In genomic region chr11:47564933-47565339, GRCh38 we compare ENCODE assay signal across 8 cellular contexts. TPM values are rescaled to one million over a fixed set of nuclear protein-coding genes. Genes with fewer than 3 reads are reported as not detected.
DNase-seq lines count a peak whose midpoint lies in the region; ATAC-seq and TF ChIP-seq lines count a peak whose summit lies in the region.

No MANE protein-coding gene starts in this region.

- ATAC-seq in CD4-positive, CD25-positive, alpha-beta regulatory T cell (ENCODE audit: low read depth in 2 of 2) = no peak
- peak; percentile 28 for ATAC-seq in HG03097 (IDR thresholded peaks at IDR 0.05; ENCODE audit: low FRiP score, unreplicated experiment)

- no peaks in the 10 kb centered on the region for H3K9me3 Mint-ChIP-seq in CD4-positive, CD25-positive, alpha-beta regulatory T cell

- no peaks in the 10 kb centered on the region for H3K27me3 Mint-ChIP-seq in CD4-positive, CD25-positive, alpha-beta regulatory T cell

- H3K27ac ChIP-seq in CD4-positive, CD25-positive, alpha-beta regulatory T cell (ENCODE audit: insufficient read depth, low read length, poor library complexity, severe bottlenecking) = peak overlapping the region; percentile 63
- H3K27ac ChIP-seq in adrenal gland (peak overlapping the region in 3 of 5 donors; percentile 76 to 88 (median 83)), layer of hippocampus (ENCODE audit: low read depth, low read length) (peak overlapping the region; percentile 81), transverse colon (peak overlapping the region; percentile 78 to 85 (median 82))

- H3K9me3 ChIP-seq in CD4-positive, CD25-positive, alpha-beta regulatory T cell (ENCODE audit: control insufficient read depth in 2 of 2, low read length in 2 of 2) = no peaks in the 10 kb centered on the region
- no peaks in the 10 kb centered on the region for H3K9me3 ChIP-seq in adrenal gland (replicated peaks in 1 of 3)
- no peaks in the 10 kb centered on the region for H3K9me3 ChIP-seq in transverse colon

- peak overlapping the region; percentile 53 for H3K4me3 ChIP-seq in CD4-positive, CD25-positive, alpha-beta regulatory T cell (ENCODE audit: low read depth, low read length)
- H3K4me3 ChIP-seq in adrenal gland (peak overlapping the region in 2 of 4 donors; percentile 98), transverse colon (peak overlapping the region; percentile 71 to 91 (median 76))

- no peak for TF ChIP-seq CTCF in adrenal gland (IDR thresholded peaks at IDR 0.05)
- TF ChIP-seq CTCF in transverse colon (IDR thresholded peaks at IDR 0.05) = no peak

- peaks cover 20% of the 10 kb centered on the region for H3K4me1 ChIP-seq in CD4-positive, CD25-positive, alpha-beta regulatory T cell (ENCODE audit: control insufficient read depth, insufficient read depth, low read length, poor library complexity, severe bottlenecking)
- peaks cover 0 to 18% of the 10 kb centered on the region in 2 donors for H3K4me1 ChIP-seq in adrenal gland (replicated peaks in 1 of 2)
- peaks cover 0 to 20% (median 9%) of the 10 kb centered on the region in 4 donors for H3K4me1 ChIP-seq in transverse colon

- H3K27me3 ChIP-seq in CD4-positive, CD25-positive, alpha-beta regulatory T cell (ENCODE audit: control insufficient read depth, insufficient read depth, low read length) = no peaks in the 10 kb centered on the region
- H3K27me3 ChIP-seq in adrenal gland (no peaks in the 10 kb centered on the region), layer of hippocampus (ENCODE audit: control insufficient read depth, insufficient read depth, low read length) (no peaks in the 10 kb centered on the region), transverse colon (no peaks in the 10 kb centered on the region)

- no peak for DNase-seq in CD4-positive, CD25-positive, alpha-beta regulatory T cell
- DNase-seq in adrenal gland (no peak), transverse colon (no peak), cerebellum (ENCODE audit: low spot score) (no peak), COLO829 (ENCODE audit: low spot score) (no peak), NCI-H2196 treated with DMSO at 0.1 percent for 48 hours (lab: John Stamatoyannopoulos, UW; ENCODE audit: unreplicated experiment) (no peak)

- no peaks in the 10 kb centered on the region for H3K36me3 Mint-ChIP-seq in CD4-positive, CD25-positive, alpha-beta regulatory T cell

- H3K4me3 Mint-ChIP-seq in CD4-positive, CD25-positive, alpha-beta regulatory T cell = peak overlapping the region; percentile 84 to 89 (median 86)

- H3K36me3 ChIP-seq in CD4-positive, CD25-positive, alpha-beta regulatory T cell (ENCODE audit: control insufficient read depth, insufficient read depth, low read length) = peaks cover 4% of the 10 kb centered on the region
- H3K36me3 ChIP-seq in adrenal gland (replicated peaks in 1 of 2) = peaks cover 0 to 3% of the 10 kb centered on the region in 2 donors
- H3K36me3 ChIP-seq in transverse colon = no peaks in the 10 kb centered on the region

- TF ChIP-seq POLR2A in adrenal gland (IDR thresholded peaks at IDR 0.05) = no peak
- no peak for TF ChIP-seq POLR2A in transverse colon (IDR thresholded peaks at IDR 0.05)

- no peak for TF ChIP-seq EP300 in transverse colon (IDR thresholded peaks at IDR 0.05; ENCODE audit: low read depth)

- intact Hi-C loops in adrenal gland (cut with DNase I) = no loop called here
- intact Hi-C loops in transverse colon (cut with DNase I; ENCODE audit: low total_unique reads) = no loop called here

- 12 to 18% (median 15%) methylated on average over 9 to 11 of the region's 11 CpGs for WGBS in adrenal gland, 4 donors
- WGBS in transverse colon (ENCODE audit: low coverage in 1 of 2), 2 donors = 9 to 100% methylated on average over 1 to 11 of the region's 11 CpGs

- in situ Hi-C loops in transverse colon (cut with MboI; ENCODE audit: low pct_ligation_motif_present in 1 of 4, low pct_unique_long_range_greater_than_20kb in 1 of 4, low sequenced_read_pairs in 3 of 4) = loop anchor here in 1 of 4 donors (25.0 kb wide), 1 partner anchor 103 kb away; no protein-coding TSS in a partner anchor

- peaks cover 12 to 38% (median 14%) of the 10 kb centered on the region in 4 donors for H3K4me1 Mint-ChIP-seq in CD4-positive, CD25-positive, alpha-beta regulatory T cell

- peak overlapping the region; percentile 67 to 80 (median 71) for H3K27ac Mint-ChIP-seq in CD4-positive, CD25-positive, alpha-beta regulatory T cell

RNA-seq across cellular contexts. Expression of gene PTPMT1, which starts 0.5 kb away (rescaled TPM):
- total RNA-seq in CD4-positive, CD25-positive, alpha-beta regulatory T cell = 19.5 TPM
- 10 to 100 TPM; 50.7 to 86.1 (median 76.1) TPM for polyA plus RNA-seq in CD4-positive, CD25-positive, alpha-beta regulatory T cell
- total RNA-seq in adrenal gland (100 to 1,000 TPM in 4 of 8 donors, 10 to 100 TPM in 4; 52.1 to 180 (median 112) TPM), transverse colon (10 to 100 TPM; 19.1 to 79.1 (median 74.1) TPM), cerebellum (19.7 TPM)
- polyA plus RNA-seq in adrenal gland = 100 to 1,000 TPM in 1 of 3 donors, 10 to 100 TPM in 2; 57.2 to 101 (median 86.2) TPM

RNA-seq across cellular contexts. Expression of gene CELF1, which starts 12.0 kb away (rescaled TPM):
- 124 TPM for total RNA-seq in CD4-positive, CD25-positive, alpha-beta regulatory T cell
- 10 to 100 TPM; 30.8 to 61.2 (median 47.9) TPM for polyA plus RNA-seq in CD4-positive, CD25-positive, alpha-beta regulatory T cell
- 100 to 1,000 TPM in 6 of 8 donors, 10 to 100 TPM in 2; 77.3 to 128 (median 111) TPM for total RNA-seq in adrenal gland
- polyA plus RNA-seq in adrenal gland = 10 to 100 TPM; 28.1 to 79.5 (median 36.3) TPM
- 100 to 1,000 TPM in 2 of 4 donors, 10 to 100 TPM in 2; 82.9 to 248 (median 96.7) TPM for total RNA-seq in transverse colon
- total RNA-seq in cerebellum = 275 TPM

RNA-seq across cellular contexts. Expression of gene KBTBD4, which starts 13.8 kb away (rescaled TPM):
- total RNA-seq in CD4-positive, CD25-positive, alpha-beta regulatory T cell = 23.7 TPM
- 10 to 100 TPM; 48.7 to 54.4 (median 50.9) TPM for polyA plus RNA-seq in CD4-positive, CD25-positive, alpha-beta regulatory T cell
- total RNA-seq in adrenal gland = 10 to 100 TPM; 16.8 to 32.7 (median 27.3) TPM
- 10 to 100 TPM in 1 of 3 donors, 1 to 10 TPM in 2; 8.2 to 23.3 (median 8.4) TPM for polyA plus RNA-seq in adrenal gland
- total RNA-seq in transverse colon = 10 to 100 TPM in 3 of 4 donors, 1 to 10 TPM in 1; 9.4 to 20.3 (median 16.5) TPM
- 24.4 TPM for total RNA-seq in cerebellum

RNA-seq across cellular contexts. Expression of gene NDUFS3, which starts 13.9 kb away (rescaled TPM):
- 70.6 TPM for total RNA-seq in CD4-positive, CD25-positive, alpha-beta regulatory T cell
- 100 to 1,000 TPM; 112 to 129 (median 121) TPM for polyA plus RNA-seq in CD4-positive, CD25-positive, alpha-beta regulatory T cell
- total RNA-seq in adrenal gland = 100 to 1,000 TPM in 7 of 8 donors, 10 to 100 TPM in 1; 95.8 to 144 (median 124) TPM
- 100 to 1,000 TPM; 145 to 385 (median 331) TPM for polyA plus RNA-seq in adrenal gland
- 100 to 1,000 TPM in 3 of 4 donors, 10 to 100 TPM in 1; 72.6 to 256 (median 213) TPM for total RNA-seq in transverse colon
- 34.6 TPM for total RNA-seq in cerebellum

RNA-seq across cellular contexts. Expression of gene FAM180B, which starts 21.5 kb away (rescaled TPM):
- total RNA-seq in CD4-positive, CD25-positive, alpha-beta regulatory T cell = 0.27 TPM
- polyA plus RNA-seq in CD4-positive, CD25-positive, alpha-beta regulatory T cell = not detected
- total RNA-seq in adrenal gland = under 1 TPM in 1 of 8 donors, not detected in 7; 0.38 TPM
- under 1 TPM in 2 of 3 donors, not detected in 1; 0.16 to 0.24 TPM for polyA plus RNA-seq in adrenal gland
- under 1 TPM in 1 of 4 donors, not detected in 3; 0.41 TPM for total RNA-seq in transverse colon
- total RNA-seq in cerebellum = not detected
